ENCODE assay signal across 15 cellular contexts in the genomic region with DNA sequence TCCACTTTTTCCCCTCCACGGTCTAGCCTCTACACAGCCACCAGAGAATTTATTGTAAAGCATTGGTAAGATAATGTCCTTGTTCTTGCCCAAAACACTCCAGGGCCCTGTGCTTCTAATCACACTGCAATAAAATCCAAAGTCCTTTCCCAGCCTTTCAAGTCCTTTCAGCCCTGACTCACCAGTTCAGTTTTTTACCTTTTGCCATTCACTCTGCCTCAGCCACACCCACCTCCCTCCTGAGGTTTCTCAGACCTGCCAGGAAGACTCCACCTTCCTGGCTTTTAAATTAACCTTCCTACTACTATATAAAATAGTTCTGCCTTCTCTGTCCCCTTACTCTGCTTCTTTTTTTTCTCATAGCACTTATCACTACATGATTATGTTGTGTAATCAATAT.
DNase-seq lines count a peak whose midpoint lies in the region; ATAC-seq and TF ChIP-seq lines count a peak whose summit lies in the region.
"Had no signal": no experiment of that assay in that cellular context is flagged by ENCODE, and none has a peak within 500 bp of the region (broad histone marks: within the 10 kb centered on the region; RNA-seq: fewer than 3 reads in every experiment).

No MANE protein-coding gene starts in this region.

- peak overlapping the region; percentile 15 for H3K27ac Mint-ChIP-seq in MCF 10A (ENCODE audit: low read depth, unreplicated experiment)
- H3K27ac Mint-ChIP-seq in activated CD8-positive, alpha-beta memory T cell treated with anti-CD3 and anti-CD28 coated beads, Interleukin-2, amount 10 ng/mL, durations not matched to agents 7 days and 5 days = no peak overlapping the region
- H3K27ac Mint-ChIP-seq: activated T-cell treated with anti-CD3 and anti-CD28 coated beads, Interleukin-2, amount 50 U/mL, for 24 hours had no signal

- no peaks in the 10 kb centered on the region for H3K36me3 ChIP-seq in breast epithelium
- H3K36me3 ChIP-seq in Peyer's patch = no peaks in the 10 kb centered on the region
- H3K36me3 ChIP-seq: upper lobe of right lung had no signal

- H3K9me3 Mint-ChIP-seq in MCF 10A (ENCODE audit: unreplicated experiment) = no peaks in the 10 kb centered on the region
- H3K9me3 Mint-ChIP-seq in activated CD8-positive, alpha-beta memory T cell treated with anti-CD3 and anti-CD28 coated beads, Interleukin-2, amount 10 ng/mL, durations not matched to agents 7 days and 5 days (ENCODE audit: low read depth) = no peaks in the 10 kb centered on the region
- H3K9me3 Mint-ChIP-seq: activated T-cell treated with anti-CD3 and anti-CD28 coated beads, Interleukin-2, amount 50 U/mL, for 24 hours; central memory CD8-positive, alpha-beta T cell had no signal

- TF ChIP-seq POLR2A in breast epithelium (IDR thresholded peaks at IDR 0.05) (no peak), Peyer's patch (IDR thresholded peaks at IDR 0.05) (no peak)

- no peak for TF ChIP-seq CTCF in MCF 10A (IDR thresholded peaks at IDR 0.05; ENCODE audit: unreplicated experiment)
- TF ChIP-seq CTCF in breast epithelium (IDR thresholded peaks at IDR 0.05) = no peak
- TF ChIP-seq CTCF in Peyer's patch (IDR thresholded peaks at IDR 0.05) = no peak

- no peak overlapping the region for H3K4me3 Mint-ChIP-seq in MCF 10A (ENCODE audit: unreplicated experiment)
- no peak overlapping the region for H3K4me3 Mint-ChIP-seq in activated CD8-positive, alpha-beta memory T cell treated with anti-CD3 and anti-CD28 coated beads, Interleukin-2, amount 10 ng/mL, durations not matched to agents 7 days and 5 days
- H3K4me3 Mint-ChIP-seq: activated T-cell treated with anti-CD3 and anti-CD28 coated beads, Interleukin-2, amount 50 U/mL, for 24 hours; central memory CD8-positive, alpha-beta T cell had no signal

- CTCF ChIA-PET in MCF 10A (lab: Yijun Ruan, JAX) = no interaction called here
- CTCF ChIA-PET in activated CD8-positive, alpha-beta memory T cell treated with anti-CD3 and anti-CD28 coated beads, Interleukin-2, amount 10 ng/mL, durations not matched to agents 7 days and 5 days (lab: Charles Lee) = no interaction called here

- DNase-seq in MCF 10A (ENCODE audit: unreplicated experiment) (peak; percentile 59), breast epithelium (ENCODE audit: low spot score in 2 of 2) (no peak), Peyer's patch (peak in 2 of 3 donors; percentile 61 to 82), iPS-NIHi7 (ENCODE audit: extremely low spot score) (peak; percentile 41), ureter (ENCODE audit: low spot score) (peak; percentile 55), NCI-H187 treated with DMSO at 0.1 percent for 48 hours (lab: John Stamatoyannopoulos, UW) (no peak)
- no peak for DNase-seq in activated CD8-positive, alpha-beta memory T cell treated with anti-CD3 and anti-CD28 coated beads, Interleukin-2, amount 10 ng/mL, durations not matched to agents 7 days and 5 days
- DNase-seq: activated T-cell treated with anti-CD3 and anti-CD28 coated beads, Interleukin-2, amount 50 U/mL, for 24 hours; COR-L47; hippocampal formation; posterior cingulate gyrus; SK-N-SH; upper lobe of right lung had no signal

- no peaks in the 10 kb centered on the region for H3K27me3 Mint-ChIP-seq in MCF 10A (ENCODE audit: insufficient read depth, unreplicated experiment)
- peaks cover 34% of the 10 kb centered on the region for H3K27me3 Mint-ChIP-seq in activated CD8-positive, alpha-beta memory T cell treated with anti-CD3 and anti-CD28 coated beads, Interleukin-2, amount 10 ng/mL, durations not matched to agents 7 days and 5 days

- H3K27ac ChIP-seq in breast epithelium (peak overlapping the region in 1 of 2 donors; percentile 9), Peyer's patch (peak overlapping the region in 3 of 4 donors; percentile 9 to 82 (median 55))
- H3K27ac ChIP-seq: upper lobe of right lung had no signal

- H3K4me3 ChIP-seq in breast epithelium = no peak overlapping the region
- H3K4me3 ChIP-seq in Peyer's patch = peak overlapping the region in 1 of 4 donors; percentile 7
- H3K4me3 ChIP-seq: upper lobe of right lung had no signal

- intact Hi-C loops in MCF 10A (cut with micrococcal nuclease) (loop anchor here (5.0 kb wide), 1 partner anchor 49 kb away; no protein-coding TSS in a partner anchor), breast epithelium (cut with DNase I; ENCODE audit: low total_unique reads) (no loop called here)

- no TSS peak for BruUV-seq in MCF 10A (replicated peaks; lab: Mats Ljungman, UMichigan)

- no peaks in the 10 kb centered on the region for H3K36me3 Mint-ChIP-seq in MCF 10A (ENCODE audit: insufficient read depth, unreplicated experiment)
- H3K36me3 Mint-ChIP-seq in activated CD8-positive, alpha-beta memory T cell treated with anti-CD3 and anti-CD28 coated beads, Interleukin-2, amount 10 ng/mL, durations not matched to agents 7 days and 5 days = no peaks in the 10 kb centered on the region

- peaks cover 23% of the 10 kb centered on the region for H3K4me1 Mint-ChIP-seq in MCF 10A (ENCODE audit: insufficient read depth, unreplicated experiment)
- H3K4me1 Mint-ChIP-seq in activated CD8-positive, alpha-beta memory T cell treated with anti-CD3 and anti-CD28 coated beads, Interleukin-2, amount 10 ng/mL, durations not matched to agents 7 days and 5 days = peaks cover 13% of the 10 kb centered on the region

- H3K4me1 ChIP-seq in breast epithelium = no peaks in the 10 kb centered on the region
- H3K4me1 ChIP-seq in Peyer's patch = peaks cover 0 to 22% (median 2%) of the 10 kb centered on the region in 4 donors

- no peak for ATAC-seq in GM18858 (IDR thresholded peaks at IDR 0.05; ENCODE audit: unreplicated experiment)
- no peak for ATAC-seq in activated CD8-positive, alpha-beta memory T cell treated with anti-CD3 and anti-CD28 coated beads, Interleukin-2, amount 10 ng/mL, durations not matched to agents 7 days and 5 days
- ATAC-seq: upper lobe of right lung had no signal

- POLR2A ChIA-PET in MCF 10A (lab: Yijun Ruan, JAX) = interaction anchor here (0.6 kb wide), 1 partner anchor 32 kb away, joined by 3 read pairs; no protein-coding TSS in a partner anchor

- H3K27me3 ChIP-seq in breast epithelium (no peaks in the 10 kb centered on the region), Peyer's patch (no peaks in the 10 kb centered on the region)
- H3K27me3 ChIP-seq: upper lobe of right lung had no signal

- no peaks in the 10 kb centered on the region for H3K9me3 ChIP-seq in breast epithelium
- H3K9me3 ChIP-seq in Peyer's patch = no peaks in the 10 kb centered on the region
- H3K9me3 ChIP-seq: SK-N-SH, upper lobe of right lung had no signal

Comparison
In these comparisons a context has a peak if more than half of its experiments do, and no peak if none do; other contexts are left out.
1. DNase-seq: peak in MCF 10A (single experiment), Peyer's patch (2 of 3), iPS-NIHi7 (single experiment) and ureter (single experiment); none in breast epithelium (0 of 2), activated CD8-positive, alpha-beta memory T cell treated with anti-CD3 and anti-CD28 coated beads, Interleukin-2, amount 10 ng/mL, durations not matched to agents 7 days and 5 days (single experiment) and NCI-H187 treated with DMSO at 0.1 percent for 48 hours (single experiment).